35 cellular contexts compared by ENCODE assay signal in the genomic region with DNA sequence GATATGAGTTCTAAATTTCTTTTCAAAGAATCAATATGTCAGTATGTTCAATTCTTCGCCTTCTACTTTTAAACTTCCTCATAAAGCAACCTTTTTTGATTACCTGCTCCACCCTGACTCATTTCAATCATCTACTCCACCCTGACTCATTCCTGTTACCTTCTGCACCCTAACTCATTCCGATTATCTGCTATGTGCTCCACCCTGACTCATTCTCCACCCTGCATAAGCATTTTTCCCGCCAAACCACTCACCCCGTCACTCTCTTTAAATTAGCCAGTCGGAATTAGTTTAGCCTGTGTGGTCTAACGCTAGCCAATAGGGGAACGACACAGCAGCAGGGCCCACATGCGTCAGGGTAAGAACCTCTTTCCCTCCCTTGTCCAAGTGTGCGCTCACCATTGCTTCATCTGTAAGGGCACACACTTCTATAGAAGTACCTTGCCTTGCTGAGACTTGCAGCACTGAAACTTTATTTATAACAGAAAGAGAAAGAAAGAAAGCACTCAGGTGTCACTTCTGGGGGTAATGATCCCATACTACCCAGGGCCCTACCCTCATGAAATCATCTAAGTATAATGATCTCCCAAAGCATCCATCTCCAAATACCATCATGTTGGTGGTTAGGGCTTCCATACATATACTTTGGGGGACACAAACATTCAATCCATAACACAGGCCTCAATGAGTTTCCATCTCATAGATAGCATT.
"Had no signal": no experiment of that assay in that cellular context is flagged by ENCODE, and none has a peak within 500 bp of the region (broad histone marks: within the 10 kb centered on the region; RNA-seq: fewer than 3 reads in every experiment).

No MANE protein-coding gene starts in this region.

- DNase-seq: activated CD4-positive, alpha-beta T cell treated with anti-CD3 and anti-CD28 coated beads for 48 hours; activated CD4-positive, alpha-beta T cell treated with anti-CD3 and anti-CD28 coated beads, Interleukin-2, amount 50 U/mL, for 48 hours; activated CD8-positive, alpha-beta memory T cell treated with anti-CD3 and anti-CD28 coated beads for 24 hours; activated effector memory CD4-positive, alpha-beta T cell treated with anti-CD3 and anti-CD28 coated beads, Interleukin-2, amount 50 U/mL, for 16 hours; activated naive CD4-positive, alpha-beta T cell treated with anti-CD3 and anti-CD28 coated beads for 36 hours; activated naive CD8-positive, alpha-beta T cell treated with anti-CD3 and anti-CD28 coated beads for 36 hours; adrenal gland; aorta; body of pancreas; cerebellar nuclear complex; colonic mucosa; effector CD8-positive, alpha-beta T cell; foreskin fibroblast; heart left ventricle; hypothalamus; immature natural killer cell; left lung; lower lobe of right lung; retina; stimulated activated CD4-positive, alpha-beta T cell treated with anti-CD3 and anti-CD28 coated beads, Interleukin-1b, Interleukin-23, amount 100 ng/mL, for 48 hours; stimulated activated CD4-positive, alpha-beta T cell treated with anti-CD3 and anti-CD28 coated beads, Interleukin-4, amount 100 ng/mL, for 4 hours; stimulated activated naive B cell treated with anti-CD40 and anti-IgM and Interleukin-4, amounts not matched to agents 10 μg/mL and 1 μg/mL and 100 μg/mL, for 72 hours; T-helper 9 cell; tibial artery; WERI-Rb-1 had no signal

- H3K27ac Mint-ChIP-seq: activated naive CD4-positive, alpha-beta T cell treated with anti-CD3 and anti-CD28 coated beads for 36 hours; activated naive CD8-positive, alpha-beta T cell treated with anti-CD3 and anti-CD28 coated beads for 36 hours; immature natural killer cell; progenitor cell of endocrine pancreas; stimulated activated naive B cell treated with anti-CD40 and anti-IgM and Interleukin-4, amounts not matched to agents 10 μg/mL and 1 μg/mL and 100 μg/mL, for 72 hours; T-helper 1 cell treated with Interleukin-12 subunit alpha and Interleukin-12 subunit beta and Interleukin-4 antibody, amounts not matched to agents 30 μg/mL and 1 μg/mL, for 36 hours had no signal

- H3K9me3 ChIP-seq: adrenal gland, body of pancreas, colonic mucosa, lower lobe of right lung, neutrophil, suprapubic skin, tibial artery had no signal

- H3K27me3 Mint-ChIP-seq: activated naive CD8-positive, alpha-beta T cell treated with anti-CD3 and anti-CD28 coated beads for 36 hours; progenitor cell of endocrine pancreas; stimulated activated naive B cell treated with anti-CD40 and anti-IgM and Interleukin-4, amounts not matched to agents 10 μg/mL and 1 μg/mL and 100 μg/mL, for 72 hours had no signal

- H3K4me1 Mint-ChIP-seq: activated naive CD8-positive, alpha-beta T cell treated with anti-CD3 and anti-CD28 coated beads for 36 hours; immature natural killer cell; nephron; stimulated activated naive B cell treated with anti-CD40 and anti-IgM and Interleukin-4, amounts not matched to agents 10 μg/mL and 1 μg/mL and 100 μg/mL, for 72 hours had no signal

- H3K4me3 ChIP-seq: adrenal gland, body of pancreas, cardiac muscle cell, colonic mucosa, heart left ventricle, left lung, lower lobe of right lung, skin epidermis, suprapubic skin, tibial artery had no signal

- ATAC-seq: activated CD4-positive, CD25-positive, alpha-beta regulatory T cell treated with anti-CD3 and anti-CD28 coated beads, Interleukin-2, amount 50 U/mL, for 24 hours; body of pancreas; esophagus mucosa; heart left ventricle; left lung; lower lobe of right lung; sciatic nerve; stimulated activated naive B cell treated with anti-CD40 and anti-IgM and Interleukin-4, amounts not matched to agents 10 μg/mL and 1 μg/mL and 100 μg/mL, for 72 hours had no signal

- H3K27ac ChIP-seq: adrenal gland, body of pancreas, cardiac muscle cell, colonic mucosa, heart left ventricle, left lung, lower lobe of right lung, neutrophil, skin epidermis, suprapubic skin, tibial artery, WERI-Rb-1 had no signal

- H3K4me3 Mint-ChIP-seq: activated naive CD4-positive, alpha-beta T cell treated with anti-CD3 and anti-CD28 coated beads for 36 hours; activated naive CD8-positive, alpha-beta T cell treated with anti-CD3 and anti-CD28 coated beads for 36 hours; immature natural killer cell; nephron; stimulated activated naive B cell treated with anti-CD40 and anti-IgM and Interleukin-4, amounts not matched to agents 10 μg/mL and 1 μg/mL and 100 μg/mL, for 72 hours; T-helper 1 cell treated with Interleukin-12 subunit alpha and Interleukin-12 subunit beta and Interleukin-4 antibody, amounts not matched to agents 30 μg/mL and 1 μg/mL, for 36 hours had no signal

- H3K9me3 Mint-ChIP-seq: activated naive CD8-positive, alpha-beta T cell treated with anti-CD3 and anti-CD28 coated beads for 36 hours; T-helper 1 cell treated with Interleukin-12 subunit alpha and Interleukin-12 subunit beta and Interleukin-4 antibody, amounts not matched to agents 30 μg/mL and 1 μg/mL, for 36 hours had no signal

- H3K36me3 Mint-ChIP-seq: activated naive CD8-positive, alpha-beta T cell treated with anti-CD3 and anti-CD28 coated beads for 36 hours; immature natural killer cell; stimulated activated naive B cell treated with anti-CD40 and anti-IgM and Interleukin-4, amounts not matched to agents 10 μg/mL and 1 μg/mL and 100 μg/mL, for 72 hours had no signal

- H3K36me3 ChIP-seq: adrenal gland, cardiac muscle cell, colonic mucosa, heart left ventricle, left lung, lower lobe of right lung, neutrophil, suprapubic skin, tibial artery, WERI-Rb-1 had no signal

- H3K4me1 ChIP-seq: adrenal gland, body of pancreas, colonic mucosa, heart left ventricle, left lung, lower lobe of right lung, suprapubic skin, tibial artery had no signal

- H3K27me3 ChIP-seq: adrenal gland, body of pancreas, cardiac muscle cell, colonic mucosa, heart left ventricle, left lung, neutrophil, suprapubic skin, tibial artery had no signal
